1 cellular context compared by ENCODE assay signal in genomic region chr7:133741078-133741477, GRCh38.
TF ChIP-seq lines count a peak whose summit lies in the region.

No MANE protein-coding gene starts in this region.

TF ChIP-seq in GM23338, 12 proteins besides CTCF, POLR2A, EP300 and RAD21 (continued from another document):
- TF ChIP-seq, protein P1, sequence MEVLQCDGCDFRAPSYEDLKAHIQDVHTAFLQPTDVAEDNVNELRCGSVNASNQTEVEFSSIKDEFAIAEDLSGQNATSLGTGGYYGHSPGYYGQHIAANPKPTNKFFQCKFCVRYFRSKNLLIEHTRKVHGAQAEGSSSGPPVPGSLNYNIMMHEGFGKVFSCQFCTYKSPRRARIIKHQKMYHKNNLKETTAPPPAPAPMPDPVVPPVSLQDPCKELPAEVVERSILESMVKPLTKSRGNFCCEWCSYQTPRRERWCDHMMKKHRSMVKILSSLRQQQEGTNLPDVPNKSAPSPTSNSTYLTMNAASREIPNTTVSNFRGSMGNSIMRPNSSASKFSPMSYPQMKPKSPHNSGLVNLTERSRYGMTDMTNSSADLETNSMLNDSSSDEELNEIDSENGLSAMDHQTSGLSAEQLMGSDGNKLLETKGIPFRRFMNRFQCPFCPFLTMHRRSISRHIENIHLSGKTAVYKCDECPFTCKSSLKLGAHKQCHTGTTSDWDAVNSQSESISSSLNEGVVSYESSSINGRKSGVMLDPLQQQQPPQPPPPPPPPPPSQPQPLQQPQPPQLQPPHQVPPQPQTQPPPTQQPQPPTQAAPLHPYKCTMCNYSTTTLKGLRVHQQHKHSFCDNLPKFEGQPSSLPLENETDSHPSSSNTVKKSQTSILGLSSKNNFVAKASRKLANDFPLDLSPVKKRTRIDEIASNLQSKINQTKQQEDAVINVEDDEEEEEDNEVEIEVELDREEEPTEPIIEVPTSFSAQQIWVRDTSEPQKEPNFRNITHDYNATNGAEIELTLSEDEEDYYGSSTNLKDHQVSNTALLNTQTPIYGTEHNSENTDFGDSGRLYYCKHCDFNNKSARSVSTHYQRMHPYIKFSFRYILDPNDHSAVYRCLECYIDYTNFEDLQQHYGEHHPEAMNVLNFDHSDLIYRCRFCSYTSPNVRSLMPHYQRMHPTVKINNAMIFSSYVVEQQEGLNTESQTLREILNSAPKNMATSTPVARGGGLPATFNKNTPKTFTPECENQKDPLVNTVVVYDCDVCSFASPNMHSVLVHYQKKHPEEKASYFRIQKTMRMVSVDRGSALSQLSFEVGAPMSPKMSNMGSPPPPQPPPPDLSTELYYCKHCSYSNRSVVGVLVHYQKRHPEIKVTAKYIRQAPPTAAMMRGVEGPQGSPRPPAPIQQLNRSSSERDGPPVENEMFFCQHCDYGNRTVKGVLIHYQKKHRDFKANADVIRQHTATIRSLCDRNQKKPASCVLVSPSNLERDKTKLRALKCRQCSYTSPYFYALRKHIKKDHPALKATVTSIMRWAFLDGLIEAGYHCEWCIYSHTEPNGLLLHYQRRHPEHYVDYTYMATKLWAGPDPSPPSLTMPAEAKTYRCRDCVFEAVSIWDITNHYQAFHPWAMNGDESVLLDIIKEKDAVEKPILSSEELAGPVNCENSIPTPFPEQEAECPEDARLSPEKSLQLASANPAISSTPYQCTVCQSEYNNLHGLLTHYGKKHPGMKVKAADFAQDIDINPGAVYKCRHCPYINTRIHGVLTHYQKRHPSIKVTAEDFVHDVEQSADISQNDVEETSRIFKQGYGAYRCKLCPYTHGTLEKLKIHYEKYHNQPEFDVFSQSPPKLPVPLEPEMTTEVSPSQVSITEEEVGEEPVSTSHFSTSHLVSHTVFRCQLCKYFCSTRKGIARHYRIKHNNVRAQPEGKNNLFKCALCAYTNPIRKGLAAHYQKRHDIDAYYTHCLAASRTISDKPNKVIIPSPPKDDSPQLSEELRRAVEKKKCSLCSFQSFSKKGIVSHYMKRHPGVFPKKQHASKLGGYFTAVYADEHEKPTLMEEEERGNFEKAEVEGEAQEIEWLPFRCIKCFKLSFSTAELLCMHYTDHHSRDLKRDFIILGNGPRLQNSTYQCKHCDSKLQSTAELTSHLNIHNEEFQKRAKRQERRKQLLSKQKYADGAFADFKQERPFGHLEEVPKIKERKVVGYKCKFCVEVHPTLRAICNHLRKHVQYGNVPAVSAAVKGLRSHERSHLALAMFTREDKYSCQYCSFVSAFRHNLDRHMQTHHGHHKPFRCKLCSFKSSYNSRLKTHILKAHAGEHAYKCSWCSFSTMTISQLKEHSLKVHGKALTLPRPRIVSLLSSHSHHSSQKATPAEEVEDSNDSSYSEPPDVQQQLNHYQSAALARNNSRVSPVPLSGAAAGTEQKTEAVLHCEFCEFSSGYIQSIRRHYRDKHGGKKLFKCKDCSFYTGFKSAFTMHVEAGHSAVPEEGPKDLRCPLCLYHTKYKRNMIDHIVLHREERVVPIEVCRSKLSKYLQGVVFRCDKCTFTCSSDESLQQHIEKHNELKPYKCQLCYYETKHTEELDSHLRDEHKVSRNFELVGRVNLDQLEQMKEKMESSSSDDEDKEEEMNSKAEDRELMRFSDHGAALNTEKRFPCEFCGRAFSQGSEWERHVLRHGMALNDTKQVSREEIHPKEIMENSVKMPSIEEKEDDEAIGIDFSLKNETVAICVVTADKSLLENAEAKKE (CRISPR knock-in tag; IDR thresholded peaks at IDR 0.05) = no peak
- no peak for TF ChIP-seq ETS1 (IDR thresholded peaks at IDR 0.05)
- TF ChIP-seq REST (IDR thresholded peaks at IDR 0.05; ENCODE audit: unreplicated experiment) = no peak
- TF ChIP-seq EZH2phosphoT487 (IDR thresholded peaks at IDR 0.05; ENCODE audit: unreplicated experiment) = no peak
- no peak for TF ChIP-seq NANOG (IDR thresholded peaks at IDR 0.05; ENCODE audit: borderline replicate concordance)
- no peak for TF ChIP-seq EZH2 (IDR thresholded peaks at IDR 0.05; ENCODE audit: low read depth, unreplicated experiment)
- TF ChIP-seq CREB1 (CRISPR knock-in tag; IDR thresholded peaks at IDR 0.05; ENCODE audit: low read depth) = no peak
- no peak for TF ChIP-seq STAT1 (IDR thresholded peaks at IDR 0.05; ENCODE audit: unreplicated experiment)
- TF ChIP-seq POLR2AphosphoS5 (IDR thresholded peaks at IDR 0.05; ENCODE audit: low read depth) = no peak
- no peak for TF ChIP-seq ZNF331 (CRISPR knock-in tag; IDR thresholded peaks at IDR 0.05; ENCODE audit: low read depth)
- TF ChIP-seq JUNB (IDR thresholded peaks at IDR 0.05; ENCODE audit: unreplicated experiment) = no peak
TF ChIP-seq in GM23338: peak in this region for 0.
